In the genomic region with DNA sequence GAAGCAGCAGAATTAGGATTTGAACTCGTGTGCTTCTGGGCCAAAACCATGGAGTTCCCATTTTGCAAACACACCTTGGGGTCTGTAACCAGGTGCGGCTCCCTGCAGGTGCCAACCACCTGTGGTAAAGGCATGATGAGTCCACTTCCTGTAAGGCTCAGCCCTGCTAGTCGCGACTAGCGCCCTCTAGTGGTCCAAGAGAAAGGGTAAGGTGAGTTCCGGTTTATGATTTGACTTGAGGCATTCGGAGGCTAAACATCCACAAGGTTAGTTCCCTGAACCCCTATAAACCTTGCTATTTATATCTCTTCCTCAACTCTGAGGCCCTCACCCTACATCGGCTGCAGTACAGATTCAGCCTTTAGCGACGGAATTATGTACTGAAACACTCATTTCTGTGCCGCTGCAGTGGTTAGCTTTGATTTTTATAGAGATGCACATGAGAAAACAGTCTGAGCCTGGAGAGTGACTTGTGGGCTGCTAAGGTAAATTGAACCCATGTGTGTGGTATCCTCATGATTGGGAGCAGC, we compare ENCODE assay signal across 8 cellular contexts.
DNase-seq lines count a peak whose midpoint lies in the region; ATAC-seq and TF ChIP-seq lines count a peak whose summit lies in the region.

No MANE protein-coding gene starts in this region.

- H3K9ac ChIP-seq in SK-N-SH (no peak overlapping the region), adipocyte (ENCODE audit: low read length) (no peak overlapping the region)

- H3K27me3 ChIP-seq in SK-N-SH (ENCODE audit: insufficient read depth) (no peaks in the 10 kb centered on the region), adipocyte (replicated peaks; ENCODE audit: control insufficient read depth, insufficient read depth, low read length) (no peaks in the 10 kb centered on the region)

- no peaks in the 10 kb centered on the region for H3K9me2 ChIP-seq in SK-N-SH

- no peak overlapping the region for H2AFZ ChIP-seq in SK-N-SH (ENCODE audit: low read depth)

- POLR2A ChIA-PET in SK-N-SH (lab: Yijun Ruan, JAX) = no interaction called here

- H3K9me3 ChIP-seq in SK-N-SH = no peaks in the 10 kb centered on the region
- H3K9me3 ChIP-seq in adipocyte (ENCODE audit: control insufficient read depth, low read length) = no peaks in the 10 kb centered on the region

- no peaks in the 10 kb centered on the region for H3F3A ChIP-seq in SK-N-SH (replicated peaks; ENCODE audit: insufficient read depth)

- no peak overlapping the region; a peak in 1 of 4 replicates for H3K4me3 ChIP-seq in SK-N-SH (ENCODE audit: low read depth in 2 of 2, low read length in 1 of 2)
- no peak overlapping the region for H3K4me3 ChIP-seq in adipocyte (ENCODE audit: low read length)

- DNase-seq in ELR (ENCODE audit: low read depth) (peak; percentile 61), HuH-7.5 (ENCODE audit: low spot score) (peak; percentile 15), SK-N-SH (peak; percentile 25), adipocyte (ENCODE audit: low read depth) (peak; percentile 39), iris pigment epithelial cell (ENCODE audit: low read depth) (peak; percentile 36), cerebellum (ENCODE audit: low spot score) (no peak)
- DNase-seq in stimulated activated CD4-positive, alpha-beta T cell treated with anti-CD3 and anti-CD28 coated beads, TNF-alpha, amount 100 ng/mL, for 4 hours (ENCODE audit: low read depth in 3 of 3) = peak; percentile 3 to 52 (median 10)

- H3K36me3 ChIP-seq in SK-N-SH (replicated peaks in 1 of 2; ENCODE audit: control insufficient read depth in 1 of 2, insufficient read depth in 2 of 2, low read length in 1 of 2) (no peaks in the 10 kb centered on the region), adipocyte (ENCODE audit: control insufficient read depth, insufficient read depth, low read length, severe bottlenecking) (no peaks in the 10 kb centered on the region)

- ATAC-seq in GM21529 (IDR thresholded peaks at IDR 0.05; ENCODE audit: unreplicated experiment) = peak; percentile 97

- CTCF ChIA-PET in SK-N-SH (lab: Yijun Ruan, JAX) = interaction anchor here (0.7 to 2.9 kb wide), 7 partner anchors 8 to 416 kb away, joined by 3 to 15 read pairs (median 3); no protein-coding TSS in a partner anchor

- peak in 1 of 2 experiments; percentile 43; a peak in 1 of 4 replicates for TF ChIP-seq EP300 in SK-N-SH (IDR thresholded peaks at IDR 0.05; ENCODE audit: borderline replicate concordance in 1 of 2, low read depth in 1 of 2, low read length in 1 of 2)

- no peak overlapping the region for H3K4me2 ChIP-seq in SK-N-SH

- H4K20me1 ChIP-seq in SK-N-SH (ENCODE audit: insufficient read depth) = no peaks in the 10 kb centered on the region

- H3K27ac ChIP-seq in SK-N-SH (ENCODE audit: low read depth in 2 of 2, low read length in 1 of 2) = peak overlapping the region in 1 of 2 experiments; percentile 73; a peak in 2 of 4 replicates

- WGBS in SK-N-SH (ENCODE audit: low lambda C conversion rate) = 53% methylated on average over 10 of the region's 11 CpGs

- TF ChIP-seq RAD21 in SK-N-SH (IDR thresholded peaks at IDR 0.05; ENCODE audit: low read length) = peak; percentile 44

- TF ChIP-seq CTCF in SK-N-SH (IDR thresholded peaks at IDR 0.05) = peak; percentile 72

- H3K79me2 ChIP-seq in SK-N-SH (ENCODE audit: insufficient read depth) = peaks cover 7% of the 10 kb centered on the region; the same call in 1 of the 2 replicates

- H3K4me1 ChIP-seq in SK-N-SH (ENCODE audit: control insufficient read depth in 1 of 2, insufficient read depth in 2 of 2, low read depth in 1 of 2, low read length in 1 of 2) (peaks cover 0 to 24% of the 10 kb centered on the region in 2 experiments; a peak in 3 of 4 replicates), adipocyte (ENCODE audit: control insufficient read depth, insufficient read depth, low read length) (peaks cover 11% of the 10 kb centered on the region)

TF ChIP-seq in SK-N-SH, 30 proteins besides CTCF, POLR2A, EP300 and RAD21:
- no peak; the same call in 1 of the 2 replicates for TF ChIP-seq SMC3 (IDR thresholded peaks at IDR 0.05; ENCODE audit: low read depth, low read length)
- no peak for TF ChIP-seq GABPA (IDR thresholded peaks at IDR 0.05; ENCODE audit: low read depth)
- TF ChIP-seq TAF1 (IDR thresholded peaks at IDR 0.05; ENCODE audit: borderline replicate concordance, low read depth, low read length) = no peak
- TF ChIP-seq FOXM1 (IDR thresholded peaks at IDR 0.05; ENCODE audit: low read depth) = no peak
- TF ChIP-seq TEAD4 (IDR thresholded peaks at IDR 0.05; ENCODE audit: borderline replicate concordance, insufficient read depth) = no peak
- no peak for TF ChIP-seq JUND (IDR thresholded peaks at IDR 0.05)
- TF ChIP-seq ELF1 (IDR thresholded peaks at IDR 0.05) = no peak
- TF ChIP-seq NRF1 (IDR thresholded peaks at IDR 0.05; ENCODE audit: low read depth, low read length) = no peak
- no peak for TF ChIP-seq GATA2 (CRISPR knock-in tag; IDR thresholded peaks at IDR 0.05)
- no peak for TF ChIP-seq MXI1 (IDR thresholded peaks at IDR 0.05; ENCODE audit: low read depth, low read length)
- TF ChIP-seq, protein P1, sequence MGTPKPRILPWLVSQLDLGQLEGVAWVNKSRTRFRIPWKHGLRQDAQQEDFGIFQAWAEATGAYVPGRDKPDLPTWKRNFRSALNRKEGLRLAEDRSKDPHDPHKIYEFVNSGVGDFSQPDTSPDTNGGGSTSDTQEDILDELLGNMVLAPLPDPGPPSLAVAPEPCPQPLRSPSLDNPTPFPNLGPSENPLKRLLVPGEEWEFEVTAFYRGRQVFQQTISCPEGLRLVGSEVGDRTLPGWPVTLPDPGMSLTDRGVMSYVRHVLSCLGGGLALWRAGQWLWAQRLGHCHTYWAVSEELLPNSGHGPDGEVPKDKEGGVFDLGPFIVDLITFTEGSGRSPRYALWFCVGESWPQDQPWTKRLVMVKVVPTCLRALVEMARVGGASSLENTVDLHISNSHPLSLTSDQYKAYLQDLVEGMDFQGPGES (IDR thresholded peaks at IDR 0.05; ENCODE audit: low read depth, low read length) = no peak
- TF ChIP-seq, protein P2, sequence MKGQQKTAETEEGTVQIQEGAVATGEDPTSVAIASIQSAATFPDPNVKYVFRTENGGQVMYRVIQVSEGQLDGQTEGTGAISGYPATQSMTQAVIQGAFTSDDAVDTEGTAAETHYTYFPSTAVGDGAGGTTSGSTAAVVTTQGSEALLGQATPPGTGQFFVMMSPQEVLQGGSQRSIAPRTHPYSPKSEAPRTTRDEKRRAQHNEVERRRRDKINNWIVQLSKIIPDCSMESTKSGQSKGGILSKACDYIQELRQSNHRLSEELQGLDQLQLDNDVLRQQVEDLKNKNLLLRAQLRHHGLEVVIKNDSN (IDR thresholded peaks at IDR 0.05; ENCODE audit: borderline replicate concordance, low read depth) = no peak
- TF ChIP-seq YY1 (IDR thresholded peaks at IDR 0.05; ENCODE audit: low read depth) = no peak
- TF ChIP-seq RCOR1 (IDR thresholded peaks at IDR 0.05; ENCODE audit: low read length) = no peak
- no peak for TF ChIP-seq FOSL2 (IDR thresholded peaks at IDR 0.05; ENCODE audit: borderline replicate concordance, low read depth)
- no peak for TF ChIP-seq CHD2 (IDR thresholded peaks at IDR 0.05; ENCODE audit: low read length, partially characterized antibody)
- TF ChIP-seq, protein P3, sequence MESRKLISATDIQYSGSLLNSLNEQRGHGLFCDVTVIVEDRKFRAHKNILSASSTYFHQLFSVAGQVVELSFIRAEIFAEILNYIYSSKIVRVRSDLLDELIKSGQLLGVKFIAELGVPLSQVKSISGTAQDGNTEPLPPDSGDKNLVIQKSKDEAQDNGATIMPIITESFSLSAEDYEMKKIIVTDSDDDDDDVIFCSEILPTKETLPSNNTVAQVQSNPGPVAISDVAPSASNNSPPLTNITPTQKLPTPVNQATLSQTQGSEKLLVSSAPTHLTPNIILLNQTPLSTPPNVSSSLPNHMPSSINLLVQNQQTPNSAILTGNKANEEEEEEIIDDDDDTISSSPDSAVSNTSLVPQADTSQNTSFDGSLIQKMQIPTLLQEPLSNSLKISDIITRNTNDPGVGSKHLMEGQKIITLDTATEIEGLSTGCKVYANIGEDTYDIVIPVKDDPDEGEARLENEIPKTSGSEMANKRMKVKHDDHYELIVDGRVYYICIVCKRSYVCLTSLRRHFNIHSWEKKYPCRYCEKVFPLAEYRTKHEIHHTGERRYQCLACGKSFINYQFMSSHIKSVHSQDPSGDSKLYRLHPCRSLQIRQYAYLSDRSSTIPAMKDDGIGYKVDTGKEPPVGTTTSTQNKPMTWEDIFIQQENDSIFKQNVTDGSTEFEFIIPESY (IDR thresholded peaks at IDR 0.05; ENCODE audit: borderline replicate concordance, low read depth) = no peak
- TF ChIP-seq, protein P4, sequence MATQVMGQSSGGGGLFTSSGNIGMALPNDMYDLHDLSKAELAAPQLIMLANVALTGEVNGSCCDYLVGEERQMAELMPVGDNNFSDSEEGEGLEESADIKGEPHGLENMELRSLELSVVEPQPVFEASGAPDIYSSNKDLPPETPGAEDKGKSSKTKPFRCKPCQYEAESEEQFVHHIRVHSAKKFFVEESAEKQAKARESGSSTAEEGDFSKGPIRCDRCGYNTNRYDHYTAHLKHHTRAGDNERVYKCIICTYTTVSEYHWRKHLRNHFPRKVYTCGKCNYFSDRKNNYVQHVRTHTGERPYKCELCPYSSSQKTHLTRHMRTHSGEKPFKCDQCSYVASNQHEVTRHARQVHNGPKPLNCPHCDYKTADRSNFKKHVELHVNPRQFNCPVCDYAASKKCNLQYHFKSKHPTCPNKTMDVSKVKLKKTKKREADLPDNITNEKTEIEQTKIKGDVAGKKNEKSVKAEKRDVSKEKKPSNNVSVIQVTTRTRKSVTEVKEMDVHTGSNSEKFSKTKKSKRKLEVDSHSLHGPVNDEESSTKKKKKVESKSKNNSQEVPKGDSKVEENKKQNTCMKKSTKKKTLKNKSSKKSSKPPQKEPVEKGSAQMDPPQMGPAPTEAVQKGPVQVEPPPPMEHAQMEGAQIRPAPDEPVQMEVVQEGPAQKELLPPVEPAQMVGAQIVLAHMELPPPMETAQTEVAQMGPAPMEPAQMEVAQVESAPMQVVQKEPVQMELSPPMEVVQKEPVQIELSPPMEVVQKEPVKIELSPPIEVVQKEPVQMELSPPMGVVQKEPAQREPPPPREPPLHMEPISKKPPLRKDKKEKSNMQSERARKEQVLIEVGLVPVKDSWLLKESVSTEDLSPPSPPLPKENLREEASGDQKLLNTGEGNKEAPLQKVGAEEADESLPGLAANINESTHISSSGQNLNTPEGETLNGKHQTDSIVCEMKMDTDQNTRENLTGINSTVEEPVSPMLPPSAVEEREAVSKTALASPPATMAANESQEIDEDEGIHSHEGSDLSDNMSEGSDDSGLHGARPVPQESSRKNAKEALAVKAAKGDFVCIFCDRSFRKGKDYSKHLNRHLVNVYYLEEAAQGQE (IDR thresholded peaks at IDR 0.05; ENCODE audit: low read depth, low read length) = no peak
